In genomic region chr2:200635251-200635650, GRCh38 we compare ENCODE assay signal across 22 cellular contexts.
A peak's percentile ranks its signal among the peaks of the same experiment; 100 is the strongest.
DNase-seq lines count a peak whose midpoint lies in the region; TF ChIP-seq lines count a peak whose summit lies in the region.
"Had no signal": no experiment of that assay in that cellular context is flagged by ENCODE, and none has a peak within 500 bp of the region (broad histone marks: within the 10 kb centered on the region; RNA-seq: fewer than 3 reads in every experiment).

No MANE protein-coding gene starts in this region.

- DNase-seq in HL-60 (ENCODE audit: low read depth in 1 of 2, low spot score in 1 of 2) (peak; percentile 59 to 89), NOMO-1 treated with DMSO at 0.1 percent for 48 hours (lab: John Stamatoyannopoulos, UW; ENCODE audit: unreplicated experiment) (peak; percentile 98), nephron progenitor cell (no peak), erythroblast (lab: John Stamatoyannopoulos, UW) (no peak), COR-L47 (lab: John Stamatoyannopoulos, UW) (no peak)
- no peak for DNase-seq in NK-92 treated with Interleukin-12 subunit alpha and Interleukin-12 subunit beta, amount 100 ng/mL, for 24 hours (lab: John Stamatoyannopoulos, UW)
- DNase-seq: activated CD4-positive, alpha-beta T cell treated with anti-CD3 and anti-CD28 coated beads, Interleukin-2, amount 50 U/mL, for 1 hour; activated CD8-positive, alpha-beta memory T cell treated with anti-CD3 and anti-CD28 coated beads, Interleukin-2, amount 50 U/mL, for 48 hours; activated effector memory CD4-positive, alpha-beta T cell treated with Interleukin-2 at 50 U/mL for 16 hours; activated naive CD8-positive, alpha-beta T cell treated with anti-CD3 and anti-CD28 coated beads, Interleukin-2, amount 50 U/mL, for 24 hours; dorsolateral prefrontal cortex; H7; head of caudate nucleus; NCI-H146; NCI-H774; pancreas; RPMI8226; sigmoid colon; stimulated activated naive CD4-positive, alpha-beta T cell treated with Interleukin-2 at 50 U/mL for 16 hours; T-helper 1 cell had no signal

- H3K4me1 Mint-ChIP-seq in dendritic cell treated with granulocyte-macrophage colony-stimulating factor and Interleukin-4, amounts not matched to agents 40 ng/mL and 50 ng/mL, for 4 days (ENCODE audit: low read depth): peaks cover 20% of the 10 kb centered on the region
- peaks cover 14% of the 10 kb centered on the region for H3K4me1 Mint-ChIP-seq in nephron progenitor cell
- H3K4me1 Mint-ChIP-seq: activated naive CD8-positive, alpha-beta T cell treated with anti-CD3 and anti-CD28 coated beads, Interleukin-2, amount 50 U/mL, for 24 hours had no signal

- TF ChIP-seq CTCF in HL-60 (IDR thresholded peaks at IDR 0.05; ENCODE audit: insufficient read depth, low read length) (no peak), nephron progenitor cell (IDR thresholded peaks at IDR 0.05) (no peak)

- no peaks in the 10 kb centered on the region for H3K9me3 Mint-ChIP-seq in dendritic cell treated with granulocyte-macrophage colony-stimulating factor and Interleukin-4, amounts not matched to agents 40 ng/mL and 50 ng/mL, for 4 days
- peaks cover 13% of the 10 kb centered on the region for H3K9me3 Mint-ChIP-seq in nephron progenitor cell

- H3K4me3 ChIP-seq in HL-60 (replicated peaks; ENCODE audit: insufficient read depth, low read length): no peak overlapping the region
- H3K4me3 ChIP-seq: dorsolateral prefrontal cortex, pancreas, sigmoid colon, tibial nerve had no signal

- intact Hi-C loops in dendritic cell treated with granulocyte-macrophage colony-stimulating factor and Interleukin-4, amounts not matched to agents 40 ng/mL and 50 ng/mL, for 4 days (cut with micrococcal nuclease): no loop called here

- TF ChIP-seq POLR2A in erythroblast (IDR thresholded peaks at IDR 0.05; ENCODE audit: low read length): no peak

- H3K27ac Mint-ChIP-seq in dendritic cell treated with granulocyte-macrophage colony-stimulating factor and Interleukin-4, amounts not matched to agents 40 ng/mL and 50 ng/mL, for 4 days: peak overlapping the region; percentile 37
- peak overlapping the region; percentile 74 for H3K27ac Mint-ChIP-seq in nephron progenitor cell
- H3K27ac Mint-ChIP-seq: activated naive CD8-positive, alpha-beta T cell treated with anti-CD3 and anti-CD28 coated beads, Interleukin-2, amount 50 U/mL, for 24 hours had no signal

- peak overlapping the region; percentile 47 for H3K27ac ChIP-seq in HL-60 (replicated peaks)
- H3K27ac ChIP-seq: dorsolateral prefrontal cortex, pancreas, sigmoid colon, tibial nerve had no signal

- H3K36me3 Mint-ChIP-seq in dendritic cell treated with granulocyte-macrophage colony-stimulating factor and Interleukin-4, amounts not matched to agents 40 ng/mL and 50 ng/mL, for 4 days (ENCODE audit: low read depth): no peaks in the 10 kb centered on the region
- no peaks in the 10 kb centered on the region for H3K36me3 Mint-ChIP-seq in nephron progenitor cell (ENCODE audit: low read depth)

- no peaks in the 10 kb centered on the region for H3K27me3 ChIP-seq in HL-60 (ENCODE audit: insufficient read depth, poor library complexity, severe bottlenecking)
- H3K27me3 ChIP-seq: dorsolateral prefrontal cortex, pancreas, sigmoid colon, tibial nerve had no signal

- no peaks in the 10 kb centered on the region for H3K27me3 Mint-ChIP-seq in dendritic cell treated with granulocyte-macrophage colony-stimulating factor and Interleukin-4, amounts not matched to agents 40 ng/mL and 50 ng/mL, for 4 days
- H3K27me3 Mint-ChIP-seq in nephron progenitor cell (ENCODE audit: low read depth, poor library complexity): peaks cover 3% of the 10 kb centered on the region

- no peak overlapping the region for H3K4me3 Mint-ChIP-seq in dendritic cell treated with granulocyte-macrophage colony-stimulating factor and Interleukin-4, amounts not matched to agents 40 ng/mL and 50 ng/mL, for 4 days
- H3K4me3 Mint-ChIP-seq in nephron progenitor cell: no peak overlapping the region
- H3K4me3 Mint-ChIP-seq: activated naive CD8-positive, alpha-beta T cell treated with anti-CD3 and anti-CD28 coated beads, Interleukin-2, amount 50 U/mL, for 24 hours had no signal

Comparison
In these comparisons a context has a peak if more than half of its experiments do, and no peak if none do; other contexts are left out.
1. DNase-seq: peak in HL-60 (2 of 2) and NOMO-1 treated with DMSO at 0.1 percent for 48 hours (single experiment); none in nephron progenitor cell (single experiment), erythroblast (0 of 2), NK-92 treated with Interleukin-12 subunit alpha and Interleukin-12 subunit beta, amount 100 ng/mL, for 24 hours (single experiment) and COR-L47 (single experiment).